Comparison of ENCODE assay signal across 3 cellular contexts in genomic region chr5:172311026-172311425, GRCh38.
"Had no signal": no experiment of that assay in that cellular context is flagged by ENCODE, and none has a peak within 500 bp of the region (broad histone marks: within the 10 kb centered on the region; RNA-seq: fewer than 3 reads in every experiment).

No MANE protein-coding gene starts in this region.

- H3K4me3 ChIP-seq: GM12878 had no signal

- DNase-seq: GDM1, GF-D8 had no signal

- ATAC-seq: GM12878 had no signal
